20 cellular contexts compared by ENCODE assay signal in genomic region chr12:45634273-45634917, GRCh38.
DNase-seq lines count a peak whose midpoint lies in the region; ATAC-seq and TF ChIP-seq lines count a peak whose summit lies in the region.
"Had no signal": no experiment of that assay in that cellular context is flagged by ENCODE, and none has a peak within 500 bp of the region (broad histone marks: within the 10 kb centered on the region; RNA-seq: fewer than 3 reads in every experiment).

No MANE protein-coding gene starts in this region.

- no peaks in the 10 kb centered on the region for H3K4me1 ChIP-seq in endodermal cell (ENCODE audit: control insufficient read depth, insufficient read depth, low read length)
- H3K4me1 ChIP-seq: breast epithelium, esophagus muscularis mucosa had no signal

- no peaks in the 10 kb centered on the region for H3K9me3 Mint-ChIP-seq in endodermal cell
- H3K9me3 Mint-ChIP-seq: activated naive CD8-positive, alpha-beta T cell treated with anti-CD3 and anti-CD28 coated beads, Interleukin-2, amount 50 U/mL, for 24 hours; activated T-helper 2 cell treated with anti-CD3 and anti-CD28 coated beads, Interferon-gamma antibody, Interleukin-2, Interleukin-4, amounts not matched to agents 10 μg/mL and 5 μg/mL and 100 μg/mL, durations not matched to agents 14 hours and 24 hours and 36 hours; CD8-positive, alpha-beta T cell; HFFc6 had no signal

- TF ChIP-seq CTCF in GM13977 (IDR thresholded peaks at IDR 0.05; ENCODE audit: extremely low read depth, insufficient read depth, missing control alignments) (no peak), endodermal cell (conservative IDR thresholded peaks at IDR 0.05) (no peak)

- ATAC-seq in GM19324 (IDR thresholded peaks at IDR 0.05; ENCODE audit: low FRiP score, unreplicated experiment), result peak; percentile 60
- peak; percentile 82 for ATAC-seq in HG02840 (IDR thresholded peaks at IDR 0.05; ENCODE audit: low FRiP score, unreplicated experiment)
- ATAC-seq: activated naive CD8-positive, alpha-beta T cell treated with anti-CD3 and anti-CD28 coated beads, Interleukin-2, amount 50 U/mL, for 24 hours; CD8-positive, alpha-beta T cell had no signal

- peaks cover 18% of the 10 kb centered on the region for H3K4me1 Mint-ChIP-seq in endodermal cell

- H3K27me3 Mint-ChIP-seq in endodermal cell (ENCODE audit: insufficient read depth), result peaks cover 21% of the 10 kb centered on the region

- 80 to 82% methylated on average over 6 of the region's 6 CpGs for WGBS in endodermal cell (ENCODE audit: insufficient coverage in 1 of 2, insufficient read length in 1 of 2), 2 experiments

- no peaks in the 10 kb centered on the region for H3K9me3 ChIP-seq in endodermal cell (ENCODE audit: control insufficient read depth, low read length)
- H3K9me3 ChIP-seq: breast epithelium, esophagus muscularis mucosa, thoracic aorta had no signal

- H3K9ac ChIP-seq in endodermal cell (ENCODE audit: extremely low read depth, low read length, poor library complexity, severe bottlenecking), result no peak overlapping the region

- no peaks in the 10 kb centered on the region for H3K36me3 Mint-ChIP-seq in endodermal cell (ENCODE audit: low read depth)
- H3K36me3 Mint-ChIP-seq: CD8-positive, alpha-beta T cell had no signal

- in situ Hi-C loops in GM13977 (cut with MboI; ENCODE audit: low pct_unique_long_range_greater_than_20kb, low sequenced_read_pairs, unreplicated experiment), result no loop called here

- H3K4me3 ChIP-seq in endodermal cell (ENCODE audit: low read length), result no peak overlapping the region
- H3K4me3 ChIP-seq: breast epithelium, esophagus muscularis mucosa, thoracic aorta had no signal

- no peak overlapping the region for H3K27ac ChIP-seq in endodermal cell (ENCODE audit: low read depth, low read length)
- H3K27ac ChIP-seq: breast epithelium, esophagus muscularis mucosa, thoracic aorta had no signal

- H3K36me3 ChIP-seq in endodermal cell (ENCODE audit: control insufficient read depth, insufficient read depth, low read length), result no peaks in the 10 kb centered on the region
- H3K36me3 ChIP-seq: breast epithelium, esophagus muscularis mucosa, thoracic aorta had no signal

- H3K27ac Mint-ChIP-seq in endodermal cell, result no peak overlapping the region
- H3K27ac Mint-ChIP-seq: activated naive CD8-positive, alpha-beta T cell treated with anti-CD3 and anti-CD28 coated beads, Interleukin-2, amount 50 U/mL, for 24 hours; activated T-helper 2 cell treated with anti-CD3 and anti-CD28 coated beads, Interferon-gamma antibody, Interleukin-2, Interleukin-4, amounts not matched to agents 10 μg/mL and 5 μg/mL and 100 μg/mL, durations not matched to agents 14 hours and 24 hours and 36 hours; CD8-positive, alpha-beta T cell; HFFc6 had no signal

- DNase-seq in GM13977 (ENCODE audit: low spot score), result peak; percentile 40
- DNase-seq in endodermal cell, result peak; percentile 59
- no peak for DNase-seq in Ammon's horn (ENCODE audit: low spot score)
- DNase-seq in NCI-H146 (lab: John Stamatoyannopoulos, UW), result no peak
- DNase-seq in LoVo (ENCODE audit: low spot score), result no peak
- DNase-seq in AG08396 (ENCODE audit: low spot score), result no peak
- DNase-seq: activated naive CD8-positive, alpha-beta T cell treated with anti-CD3 and anti-CD28 coated beads, Interleukin-2, amount 50 U/mL, for 24 hours; CD8-positive, alpha-beta T cell; glutamatergic neuron; HFFc6; NCI-H1417 treated with DMSO at 0.1 percent for 48 hours; NCI-H226; Right ventricle myocardium superior; stimulated activated CD4-positive, alpha-beta T cell treated with anti-CD3 and anti-CD28 coated beads, Interleukin-4, amount 100 ng/mL, for 1 hour had no signal

- peaks cover 26% of the 10 kb centered on the region for H3K27me3 ChIP-seq in endodermal cell (ENCODE audit: control insufficient read depth, insufficient read depth, low read length, poor library complexity, severe bottlenecking)
- H3K27me3 ChIP-seq: breast epithelium, esophagus muscularis mucosa had no signal

- no peak overlapping the region for H3K4me3 Mint-ChIP-seq in endodermal cell
- H3K4me3 Mint-ChIP-seq: activated naive CD8-positive, alpha-beta T cell treated with anti-CD3 and anti-CD28 coated beads, Interleukin-2, amount 50 U/mL, for 24 hours; CD8-positive, alpha-beta T cell; HFFc6 had no signal

Comparison
In these comparisons a context has a peak if more than half of its experiments do, and no peak if none do; other contexts are left out.
1. DNase-seq: peak in GM13977 (single experiment) and endodermal cell (single experiment); none in Ammon's horn (single experiment), NCI-H146 (single experiment), LoVo (single experiment) and AG08396 (single experiment).